Comparison of ENCODE assay signal across 1 cellular context in the genomic region with DNA sequence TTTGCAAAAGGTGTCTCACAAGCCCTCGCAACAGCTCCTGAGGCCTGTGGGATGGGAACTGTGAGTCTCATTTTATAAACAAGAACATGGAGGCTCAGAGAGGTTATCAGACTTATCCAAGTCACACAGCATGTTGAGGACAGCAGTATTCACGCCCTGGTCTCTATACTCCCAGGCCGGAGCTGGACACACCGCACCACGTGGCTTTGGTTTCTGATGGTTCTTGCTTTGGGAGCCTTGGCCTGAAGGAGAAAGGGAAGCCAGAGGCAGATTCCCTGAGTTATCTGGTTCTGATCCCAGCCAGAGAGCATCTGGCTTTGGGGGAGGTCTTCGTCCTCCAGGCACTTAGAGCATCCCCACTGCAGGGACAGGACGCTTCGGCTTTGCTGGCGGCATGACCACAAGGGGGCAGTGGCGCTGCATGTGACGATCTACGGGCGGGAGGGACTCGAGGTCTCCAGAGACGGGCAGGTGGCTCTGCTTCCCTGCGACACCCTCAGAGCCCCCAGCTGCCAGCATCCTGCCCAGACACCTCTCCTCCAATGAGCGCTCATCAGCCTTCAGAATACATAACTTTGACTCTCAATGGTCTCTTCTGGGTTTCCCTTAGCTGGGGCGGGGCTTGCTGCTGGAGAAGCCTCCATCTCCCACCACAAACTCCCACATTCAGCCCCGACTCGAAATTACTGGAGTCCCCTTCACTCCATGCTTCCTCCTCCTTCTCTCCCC.
A peak's percentile ranks its signal among the peaks of the same experiment; 100 is the strongest.
TF ChIP-seq lines count a peak whose summit lies in the region.

No MANE protein-coding gene starts in this region.

TF ChIP-seq in HepG2, 621 proteins besides CTCF, POLR2A, EP300 and RAD21 (continued from another document and continues in another):
- TF ChIP-seq THAP11 (CRISPR knock-in tag; IDR thresholded peaks at IDR 0.05) (0 out of 2 replicates have a peak, but pooled peaks have one; percentile 19), KAT8 (CRISPR knock-in tag; IDR thresholded peaks at IDR 0.05) (no peak), PCBP1 (IDR thresholded peaks at IDR 0.05; ENCODE audit: borderline replicate concordance, low read depth, low read length) (no peak), PPARG (CRISPR knock-in tag; conservative IDR thresholded peaks at IDR 0.05) (no peak), ETV5 (CRISPR knock-in tag; IDR thresholded peaks at IDR 0.05; ENCODE audit: borderline replicate concordance) (0 out of 2 replicates have a peak, but pooled peaks have one; percentile 34), NFKB2 (CRISPR knock-in tag; IDR thresholded peaks at IDR 0.05; ENCODE audit: borderline replicate concordance) (peak; percentile 71; the same call in 1 of the 2 replicates), HNRNPH1 (optimal IDR thresholded peaks at IDR 0.05; ENCODE audit: low read depth, low read length) (no peak), ZNF792 (CRISPR knock-in tag; IDR thresholded peaks at IDR 0.05) (0 out of 2 replicates have a peak, but pooled peaks have one; percentile 51), MXI1 (IDR thresholded peaks at IDR 0.05; ENCODE audit: borderline replicate concordance, low read depth, low read length) (no peak), FOXO1 (CRISPR knock-in tag; IDR thresholded peaks at IDR 0.05) (0 out of 2 replicates have a peak, but pooled peaks have one; percentile 19), ZNF781 (CRISPR knock-in tag; IDR thresholded peaks at IDR 0.05; ENCODE audit: borderline replicate concordance, not compliant biosample characterization) (no peak), ZNF703 (CRISPR knock-in tag; IDR thresholded peaks at IDR 0.05; ENCODE audit: borderline replicate concordance) (no peak), SRF (IDR thresholded peaks at IDR 0.05; ENCODE audit: low read depth, low read length) (no peak), SIX4 (CRISPR knock-in tag; IDR thresholded peaks at IDR 0.05) (no peak), XRCC5 (optimal IDR thresholded peaks at IDR 0.05; ENCODE audit: low read length) (peak; percentile 94), ZNF777 (CRISPR knock-in tag; IDR thresholded peaks at IDR 0.05) (0 out of 2 replicates have a peak, but pooled peaks have one; percentile 30), STAG1 (CRISPR knock-in tag; IDR thresholded peaks at IDR 0.05) (peak; percentile 98), SP4 (CRISPR knock-in tag; IDR thresholded peaks at IDR 0.05) (no peak), TEAD3 (CRISPR knock-in tag; optimal IDR thresholded peaks at IDR 0.05; ENCODE audit: borderline replicate concordance) (peak; percentile 34), DPF2 (CRISPR knock-in tag; IDR thresholded peaks at IDR 0.05; ENCODE audit: borderline replicate concordance, low read depth) (no peak), TEAD2 (CRISPR knock-in tag; IDR thresholded peaks at IDR 0.05) (no peak), ELF3 (CRISPR knock-in tag; IDR thresholded peaks at IDR 0.05) (0 out of 2 replicates have a peak, but pooled peaks have one; percentile 33), ZNF180 (CRISPR knock-in tag; IDR thresholded peaks at IDR 0.05; ENCODE audit: borderline replicate concordance, low read depth) (no peak)
- TF ChIP-seq, protein P1, sequence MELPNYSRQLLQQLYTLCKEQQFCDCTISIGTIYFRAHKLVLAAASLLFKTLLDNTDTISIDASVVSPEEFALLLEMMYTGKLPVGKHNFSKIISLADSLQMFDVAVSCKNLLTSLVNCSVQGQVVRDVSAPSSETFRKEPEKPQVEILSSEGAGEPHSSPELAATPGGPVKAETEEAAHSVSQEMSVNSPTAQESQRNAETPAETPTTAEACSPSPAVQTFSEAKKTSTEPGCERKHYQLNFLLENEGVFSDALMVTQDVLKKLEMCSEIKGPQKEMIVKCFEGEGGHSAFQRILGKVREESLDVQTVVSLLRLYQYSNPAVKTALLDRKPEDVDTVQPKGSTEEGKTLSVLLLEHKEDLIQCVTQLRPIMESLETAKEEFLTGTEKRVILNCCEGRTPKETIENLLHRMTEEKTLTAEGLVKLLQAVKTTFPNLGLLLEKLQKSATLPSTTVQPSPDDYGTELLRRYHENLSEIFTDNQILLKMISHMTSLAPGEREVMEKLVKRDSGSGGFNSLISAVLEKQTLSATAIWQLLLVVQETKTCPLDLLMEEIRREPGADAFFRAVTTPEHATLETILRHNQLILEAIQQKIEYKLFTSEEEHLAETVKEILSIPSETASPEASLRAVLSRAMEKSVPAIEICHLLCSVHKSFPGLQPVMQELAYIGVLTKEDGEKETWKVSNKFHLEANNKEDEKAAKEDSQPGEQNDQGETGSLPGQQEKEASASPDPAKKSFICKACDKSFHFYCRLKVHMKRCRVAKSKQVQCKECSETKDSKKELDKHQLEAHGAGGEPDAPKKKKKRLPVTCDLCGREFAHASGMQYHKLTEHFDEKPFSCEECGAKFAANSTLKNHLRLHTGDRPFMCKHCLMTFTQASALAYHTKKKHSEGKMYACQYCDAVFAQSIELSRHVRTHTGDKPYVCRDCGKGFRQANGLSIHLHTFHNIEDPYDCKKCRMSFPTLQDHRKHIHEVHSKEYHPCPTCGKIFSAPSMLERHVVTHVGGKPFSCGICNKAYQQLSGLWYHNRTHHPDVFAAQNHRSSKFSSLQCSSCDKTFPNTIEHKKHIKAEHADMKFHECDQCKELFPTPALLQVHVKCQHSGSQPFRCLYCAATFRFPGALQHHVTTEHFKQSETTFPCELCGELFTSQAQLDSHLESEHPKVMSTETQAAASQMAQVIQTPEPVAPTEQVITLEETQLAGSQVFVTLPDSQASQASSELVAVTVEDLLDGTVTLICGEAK (IDR thresholded peaks at IDR 0.05), result no peak
- TF ChIP-seq, protein P1 (CRISPR knock-in tag; IDR thresholded peaks at IDR 0.05), result no peak
- TF ChIP-seq, protein P2, sequence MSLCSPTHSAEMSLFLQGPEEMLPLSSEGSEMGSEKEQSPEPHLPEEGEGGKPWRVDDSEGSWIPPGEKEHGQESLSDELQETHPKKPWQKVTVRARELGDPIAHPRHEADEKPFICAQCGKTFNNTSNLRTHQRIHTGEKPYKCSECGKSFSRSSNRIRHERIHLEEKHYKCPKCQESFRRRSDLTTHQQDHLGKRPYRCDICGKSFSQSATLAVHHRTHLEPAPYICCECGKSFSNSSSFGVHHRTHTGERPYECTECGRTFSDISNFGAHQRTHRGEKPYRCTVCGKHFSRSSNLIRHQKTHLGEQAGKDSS (CRISPR knock-in tag; IDR thresholded peaks at IDR 0.05; ENCODE audit: borderline replicate concordance, low read depth), result peak; percentile 58; the same call in 1 of the 2 replicates
- TF ChIP-seq, protein P3, sequence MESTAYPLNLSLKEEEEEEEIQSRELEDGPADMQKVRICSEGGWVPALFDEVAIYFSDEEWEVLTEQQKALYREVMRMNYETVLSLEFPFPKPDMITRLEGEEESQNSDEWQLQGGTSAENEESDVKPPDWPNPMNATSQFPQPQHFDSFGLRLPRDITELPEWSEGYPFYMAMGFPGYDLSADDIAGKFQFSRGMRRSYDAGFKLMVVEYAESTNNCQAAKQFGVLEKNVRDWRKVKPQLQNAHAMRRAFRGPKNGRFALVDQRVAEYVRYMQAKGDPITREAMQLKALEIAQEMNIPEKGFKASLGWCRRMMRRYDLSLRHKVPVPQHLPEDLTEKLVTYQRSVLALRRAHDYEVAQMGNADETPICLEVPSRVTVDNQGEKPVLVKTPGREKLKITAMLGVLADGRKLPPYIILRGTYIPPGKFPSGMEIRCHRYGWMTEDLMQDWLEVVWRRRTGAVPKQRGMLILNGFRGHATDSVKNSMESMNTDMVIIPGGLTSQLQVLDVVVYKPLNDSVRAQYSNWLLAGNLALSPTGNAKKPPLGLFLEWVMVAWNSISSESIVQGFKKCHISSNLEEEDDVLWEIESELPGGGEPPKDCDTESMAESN (CRISPR knock-in tag; conservative IDR thresholded peaks at IDR 0.05), result 0 out of 2 replicates have a peak, but pooled peaks have one; percentile 37
- TF ChIP-seq, protein P4, sequence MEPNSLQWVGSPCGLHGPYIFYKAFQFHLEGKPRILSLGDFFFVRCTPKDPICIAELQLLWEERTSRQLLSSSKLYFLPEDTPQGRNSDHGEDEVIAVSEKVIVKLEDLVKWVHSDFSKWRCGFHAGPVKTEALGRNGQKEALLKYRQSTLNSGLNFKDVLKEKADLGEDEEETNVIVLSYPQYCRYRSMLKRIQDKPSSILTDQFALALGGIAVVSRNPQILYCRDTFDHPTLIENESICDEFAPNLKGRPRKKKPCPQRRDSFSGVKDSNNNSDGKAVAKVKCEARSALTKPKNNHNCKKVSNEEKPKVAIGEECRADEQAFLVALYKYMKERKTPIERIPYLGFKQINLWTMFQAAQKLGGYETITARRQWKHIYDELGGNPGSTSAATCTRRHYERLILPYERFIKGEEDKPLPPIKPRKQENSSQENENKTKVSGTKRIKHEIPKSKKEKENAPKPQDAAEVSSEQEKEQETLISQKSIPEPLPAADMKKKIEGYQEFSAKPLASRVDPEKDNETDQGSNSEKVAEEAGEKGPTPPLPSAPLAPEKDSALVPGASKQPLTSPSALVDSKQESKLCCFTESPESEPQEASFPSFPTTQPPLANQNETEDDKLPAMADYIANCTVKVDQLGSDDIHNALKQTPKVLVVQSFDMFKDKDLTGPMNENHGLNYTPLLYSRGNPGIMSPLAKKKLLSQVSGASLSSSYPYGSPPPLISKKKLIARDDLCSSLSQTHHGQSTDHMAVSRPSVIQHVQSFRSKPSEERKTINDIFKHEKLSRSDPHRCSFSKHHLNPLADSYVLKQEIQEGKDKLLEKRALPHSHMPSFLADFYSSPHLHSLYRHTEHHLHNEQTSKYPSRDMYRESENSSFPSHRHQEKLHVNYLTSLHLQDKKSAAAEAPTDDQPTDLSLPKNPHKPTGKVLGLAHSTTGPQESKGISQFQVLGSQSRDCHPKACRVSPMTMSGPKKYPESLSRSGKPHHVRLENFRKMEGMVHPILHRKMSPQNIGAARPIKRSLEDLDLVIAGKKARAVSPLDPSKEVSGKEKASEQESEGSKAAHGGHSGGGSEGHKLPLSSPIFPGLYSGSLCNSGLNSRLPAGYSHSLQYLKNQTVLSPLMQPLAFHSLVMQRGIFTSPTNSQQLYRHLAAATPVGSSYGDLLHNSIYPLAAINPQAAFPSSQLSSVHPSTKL (CRISPR knock-in tag; IDR thresholded peaks at IDR 0.05), result 0 out of 2 replicates have a peak, but pooled peaks have one; percentile 17
- TF ChIP-seq, protein P5, sequence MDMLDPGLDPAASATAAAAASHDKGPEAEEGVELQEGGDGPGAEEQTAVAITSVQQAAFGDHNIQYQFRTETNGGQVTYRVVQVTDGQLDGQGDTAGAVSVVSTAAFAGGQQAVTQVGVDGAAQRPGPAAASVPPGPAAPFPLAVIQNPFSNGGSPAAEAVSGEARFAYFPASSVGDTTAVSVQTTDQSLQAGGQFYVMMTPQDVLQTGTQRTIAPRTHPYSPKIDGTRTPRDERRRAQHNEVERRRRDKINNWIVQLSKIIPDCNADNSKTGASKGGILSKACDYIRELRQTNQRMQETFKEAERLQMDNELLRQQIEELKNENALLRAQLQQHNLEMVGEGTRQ (IDR thresholded peaks at IDR 0.05; ENCODE audit: low read depth, low read length), result peak; percentile 29; the same call in 1 of the 2 replicates
- TF ChIP-seq, protein P5 (CRISPR knock-in tag; IDR thresholded peaks at IDR 0.05; ENCODE audit: borderline replicate concordance), result no peak
- TF ChIP-seq, protein P6, sequence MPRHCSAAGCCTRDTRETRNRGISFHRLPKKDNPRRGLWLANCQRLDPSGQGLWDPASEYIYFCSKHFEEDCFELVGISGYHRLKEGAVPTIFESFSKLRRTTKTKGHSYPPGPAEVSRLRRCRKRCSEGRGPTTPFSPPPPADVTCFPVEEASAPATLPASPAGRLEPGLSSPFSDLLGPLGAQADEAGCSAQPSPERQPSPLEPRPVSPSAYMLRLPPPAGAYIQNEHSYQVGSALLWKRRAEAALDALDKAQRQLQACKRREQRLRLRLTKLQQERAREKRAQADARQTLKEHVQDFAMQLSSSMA (CRISPR knock-in tag; IDR thresholded peaks at IDR 0.05), result no peak
- TF ChIP-seq, protein P7, sequence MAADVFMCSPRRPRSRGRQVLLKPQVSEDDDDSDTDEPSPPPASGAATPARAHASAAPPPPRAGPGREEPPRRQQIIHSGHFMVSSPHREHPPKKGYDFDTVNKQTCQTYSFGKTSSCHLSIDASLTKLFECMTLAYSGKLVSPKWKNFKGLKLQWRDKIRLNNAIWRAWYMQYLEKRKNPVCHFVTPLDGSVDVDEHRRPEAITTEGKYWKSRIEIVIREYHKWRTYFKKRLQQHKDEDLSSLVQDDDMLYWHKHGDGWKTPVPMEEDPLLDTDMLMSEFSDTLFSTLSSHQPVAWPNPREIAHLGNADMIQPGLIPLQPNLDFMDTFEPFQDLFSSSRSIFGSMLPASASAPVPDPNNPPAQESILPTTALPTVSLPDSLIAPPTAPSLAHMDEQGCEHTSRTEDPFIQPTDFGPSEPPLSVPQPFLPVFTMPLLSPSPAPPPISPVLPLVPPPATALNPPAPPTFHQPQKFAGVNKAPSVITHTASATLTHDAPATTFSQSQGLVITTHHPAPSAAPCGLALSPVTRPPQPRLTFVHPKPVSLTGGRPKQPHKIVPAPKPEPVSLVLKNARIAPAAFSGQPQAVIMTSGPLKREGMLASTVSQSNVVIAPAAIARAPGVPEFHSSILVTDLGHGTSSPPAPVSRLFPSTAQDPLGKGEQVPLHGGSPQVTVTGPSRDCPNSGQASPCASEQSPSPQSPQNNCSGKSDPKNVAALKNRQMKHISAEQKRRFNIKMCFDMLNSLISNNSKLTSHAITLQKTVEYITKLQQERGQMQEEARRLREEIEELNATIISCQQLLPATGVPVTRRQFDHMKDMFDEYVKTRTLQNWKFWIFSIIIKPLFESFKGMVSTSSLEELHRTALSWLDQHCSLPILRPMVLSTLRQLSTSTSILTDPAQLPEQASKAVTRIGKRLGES (CRISPR knock-in tag; IDR thresholded peaks at IDR 0.05; ENCODE audit: borderline replicate concordance), result no peak
